In the genomic region with DNA sequence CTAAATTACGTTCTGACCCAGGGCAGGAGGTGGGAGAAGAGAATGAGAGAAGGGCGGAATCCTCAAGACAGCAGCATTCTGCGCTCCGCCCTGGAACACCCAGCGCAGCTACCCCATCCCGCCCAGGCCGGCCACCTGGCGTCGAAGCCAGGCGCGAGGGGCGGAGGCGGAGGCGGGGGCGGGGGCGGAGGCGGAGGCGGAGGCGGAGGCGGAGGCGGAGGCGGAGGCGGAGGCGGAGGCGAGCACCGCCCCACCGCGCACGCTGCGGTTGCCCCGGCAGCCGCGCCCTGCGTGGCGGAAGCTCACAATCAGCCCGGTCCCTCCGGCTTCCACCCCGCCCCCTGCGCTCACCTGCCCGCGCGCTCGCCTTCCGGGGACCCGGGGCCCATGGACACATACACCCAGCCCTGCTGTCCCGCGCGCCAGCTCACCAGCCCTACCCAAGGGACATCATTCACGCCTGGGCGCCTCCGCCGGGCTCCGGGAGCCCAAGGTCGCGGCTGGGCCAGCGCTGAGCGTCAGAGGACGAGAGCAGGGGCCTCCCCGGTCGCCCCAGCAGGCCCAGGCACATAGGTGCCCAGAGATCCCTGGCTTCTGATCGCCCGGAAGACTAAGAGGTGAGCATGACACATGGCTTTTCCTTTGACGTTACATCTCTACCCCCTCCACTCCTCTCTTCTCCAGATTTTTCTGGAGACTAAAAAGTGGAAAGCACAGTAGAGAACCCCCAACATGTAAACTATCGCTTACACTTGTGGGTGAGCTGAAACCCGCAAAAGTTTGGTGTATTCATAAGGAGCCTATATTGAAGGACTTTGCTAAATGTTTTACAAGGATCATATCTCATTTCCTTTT, we compare ENCODE assay signal across 8 cellular contexts. TPM values are rescaled to one million over a fixed set of nuclear protein-coding genes. Genes with fewer than 3 reads are reported as not detected.
DNase-seq lines count a peak whose midpoint lies in the region; ATAC-seq and TF ChIP-seq lines count a peak whose summit lies in the region.

A gene (plus strand): TSS at position 271 of the 855 bp plus-strand sequence. CDS start 3,315 bp downstream, outside the sequence.

- H3K27me3 ChIP-seq in mononuclear cell (ENCODE audit: insufficient read depth, low read length) = peaks cover 4% of the 10 kb centered on the region

- H3K4me3 ChIP-seq in mononuclear cell (ENCODE audit: low read length) = peak within 1 kb of the TSS; percentile 49

- intact Hi-C loops in CD14-positive monocyte (cut with micrococcal nuclease) = no loop called here

- H3K4me1 ChIP-seq in mononuclear cell (ENCODE audit: insufficient read depth, low read length) = peaks cover 7% of the 10 kb centered on the region

- peaks cover 3% of the 10 kb centered on the region for H3K4me1 Mint-ChIP-seq in CD14-positive monocyte

- peak within 1 kb of the TSS; percentile 67 for H3K27ac ChIP-seq in epithelial cell of prostate

- H3K27me3 Mint-ChIP-seq in CD14-positive monocyte (ENCODE audit: low read depth in 3 of 3) = peaks cover 0 to 6% (median 4%) of the 10 kb centered on the region in 3 donors

- no peak for TF ChIP-seq CTCF in CD14-positive monocyte (IDR thresholded peaks at IDR 0.05)

- DNase-seq in CD14-positive monocyte (ENCODE audit: low spot score) (peak; percentile 51), HK-2 (ENCODE audit: unreplicated experiment) (peak; percentile 89), NCI-H774 (lab: John Stamatoyannopoulos, UW) (peak; percentile 90), epithelial cell of prostate (ENCODE audit: low read depth, low spot score) (peak; percentile 10)
- DNase-seq in activated CD8-positive, alpha-beta memory T cell treated with anti-CD3 and anti-CD28 coated beads, Interleukin-2, amount 50 U/mL, for 4 hours = peak; percentile 74
- DNase-seq in stimulated activated CD8-positive, alpha-beta memory T cell treated with anti-CD3 and anti-CD28 coated beads, Interleukin-2, amount 100 ng/mL, for 48 hours (ENCODE audit: low read depth in 2 of 2) = peak; percentile 42 to 55

- peak; percentile 98 for ATAC-seq in GM19455 (IDR thresholded peaks at IDR 0.05; ENCODE audit: unreplicated experiment)

- H3K27ac Mint-ChIP-seq in CD14-positive monocyte = peak within 1 kb of the TSS in 2 of 7 donors; percentile 19 to 25

- peaks cover 0 to 7% (median 0%) of the 10 kb centered on the region in 7 donors for H3K9me3 Mint-ChIP-seq in CD14-positive monocyte

- peak within 1 kb of the TSS; percentile 73 to 81 for H3K4me3 Mint-ChIP-seq in CD14-positive monocyte

- H3K36me3 Mint-ChIP-seq in CD14-positive monocyte = no peaks in the 10 kb centered on the region

- H3K9me3 ChIP-seq in mononuclear cell (ENCODE audit: low read depth, low read length) = no peaks in the 10 kb centered on the region

RNA-seq across cellular contexts. Expression of the gene that starts here (rescaled TPM):
- under 1 TPM; 0.10 to 0.15 TPM for polyA plus RNA-seq in CD14-positive monocyte
- 0.84 TPM for total RNA-seq in mononuclear cell

Comparison
In these comparisons a context has a peak if more than half of its experiments do, and no peak if none do; other contexts are left out.
1. Peak in every context shown above with its lines: DNase-seq, ATAC-seq, H3K4me3 ChIP-seq and H3K27ac ChIP-seq.
2. Peak in DNase-seq in CD14-positive monocyte; RNA of the gene not detected or under 1 TPM.
3. DNase-seq: peak in every context shown above with its lines; median percentile 90 in NCI-H774; 89 in HK-2; 74 in activated CD8-positive, alpha-beta memory T cell treated with anti-CD3 and anti-CD28 coated beads, Interleukin-2, amount 50 U/mL, for 4 hours; 51 in CD14-positive monocyte; 48 in stimulated activated CD8-positive, alpha-beta memory T cell treated with anti-CD3 and anti-CD28 coated beads, Interleukin-2, amount 100 ng/mL, for 48 hours; 10 in epithelial cell of prostate.